ENCODE assay signal across 8 cellular contexts in the genomic region with DNA sequence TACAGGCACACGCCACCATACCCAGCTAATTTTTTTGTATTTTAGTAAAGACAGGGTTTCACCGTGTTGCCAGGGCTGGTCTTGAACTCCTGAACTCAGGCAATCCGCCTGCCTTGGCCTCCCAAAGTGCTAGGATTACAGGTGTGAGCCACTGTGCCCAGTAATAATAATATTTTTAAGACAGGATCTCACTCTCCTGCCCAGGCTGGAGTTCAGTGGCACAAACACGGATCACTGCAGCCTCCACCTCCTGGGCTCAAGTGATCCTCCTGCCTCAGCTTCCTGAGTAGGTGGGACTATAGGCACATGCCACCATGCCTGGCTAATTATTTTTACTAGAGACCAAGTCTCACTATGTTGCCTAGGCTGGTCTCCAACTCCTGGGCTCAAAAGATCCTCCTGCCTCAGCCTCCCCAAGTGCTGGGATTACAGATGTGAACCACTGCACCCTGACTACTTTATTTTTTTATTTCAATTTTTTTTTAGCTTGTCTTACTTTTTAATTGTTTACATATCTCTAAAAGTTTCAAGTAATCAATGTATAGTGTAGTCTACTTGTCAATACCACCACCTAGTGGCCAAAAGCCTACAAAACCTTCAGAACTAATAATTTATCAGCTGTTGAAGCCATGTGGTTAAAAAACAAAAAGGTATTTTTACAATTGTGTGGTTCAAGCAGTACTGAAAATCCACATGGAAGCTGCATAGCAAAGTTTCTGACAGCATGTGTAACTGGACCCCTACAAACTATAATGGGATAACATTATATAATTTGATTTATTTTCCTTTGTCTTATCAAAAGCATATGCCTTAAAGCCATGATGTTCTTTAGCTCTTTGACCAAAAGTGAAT. TPM values are rescaled to one million over a fixed set of nuclear protein-coding genes. Genes with fewer than 3 reads are reported as not detected.
A peak's percentile ranks its signal among the peaks of the same experiment; 100 is the strongest.
DNase-seq lines count a peak whose midpoint lies in the region; ATAC-seq and TF ChIP-seq lines count a peak whose summit lies in the region.

No MANE protein-coding gene starts in this region.

- H3K36me3 Mint-ChIP-seq in GM23338 (ENCODE audit: low read depth) (peaks cover 34% of the 10 kb centered on the region; the same call in 2 of the 3 replicates), activated B cell treated with CpG ODN at 0.5 μM for 24 hours (ENCODE audit: low read depth) (peaks cover 48% of the 10 kb centered on the region)

- no peak overlapping the region for H3K4me3 Mint-ChIP-seq in GM23338
- H3K4me3 Mint-ChIP-seq in activated B cell treated with CpG ODN at 0.5 μM for 24 hours = no peak overlapping the region

- H3K27ac ChIP-seq in GM23338 (ENCODE audit: low read depth) (no peak overlapping the region), trophoblast cell (ENCODE audit: low read depth, low read length) (no peak overlapping the region)

- H2AK5ac ChIP-seq in trophoblast cell (ENCODE audit: low read length) = no peak overlapping the region

- H3K27me3 Mint-ChIP-seq in GM23338 (ENCODE audit: insufficient read depth, low read depth, poor library complexity) (no peaks in the 10 kb centered on the region), activated B cell treated with CpG ODN at 0.5 μM for 24 hours (no peaks in the 10 kb centered on the region)

- H3K9me2 ChIP-seq in GM23338 (ENCODE audit: insufficient read depth) = no peaks in the 10 kb centered on the region

- POLR2A ChIA-PET in activated B cell treated with CpG ODN at 0.5 μM for 24 hours (lab: Charles Lee) = interaction anchor here (0.6 to 1.8 kb wide), 9 partner anchors 10 to 429 kb away, joined by 3 to 14 read pairs (median 4); partner anchors contain the start of genes ALG8, GAB2 and NARS2

- H3K4me2 ChIP-seq in GM23338 (no peak overlapping the region), trophoblast cell (ENCODE audit: low read length) (no peak overlapping the region)

- H3K4ac ChIP-seq in trophoblast cell (ENCODE audit: low read depth, low read length) = no peak overlapping the region

- no peaks in the 10 kb centered on the region; the same call in 1 of the 2 replicates for H4K20me1 ChIP-seq in GM23338 (replicated peaks; ENCODE audit: insufficient read depth)

- no CpG with 5 or more reads among the region's 4 CpGs for WGBS in trophoblast cell (ENCODE audit: extremely low coverage, insufficient coverage, insufficient read length)

- H3F3A ChIP-seq in GM23338 (replicated peaks; ENCODE audit: low read depth) = 0 out of 2 replicates have a peak, but pooled peaks cover 3% of the 10 kb centered on the region

- no peaks in the 10 kb centered on the region for H3K9me3 ChIP-seq in trophoblast cell (ENCODE audit: insufficient read depth, low read depth, low read length)

- H3K27me3 ChIP-seq in GM23338 (ENCODE audit: insufficient read depth) = no peaks in the 10 kb centered on the region
- H3K27me3 ChIP-seq in trophoblast cell (ENCODE audit: insufficient read depth, low read length) = no peaks in the 10 kb centered on the region

- H3K27ac Mint-ChIP-seq in GM23338 = no peak overlapping the region
- no peak overlapping the region for H3K27ac Mint-ChIP-seq in activated B cell treated with CpG ODN at 0.5 μM for 24 hours

- no peak overlapping the region for H3K18ac ChIP-seq in trophoblast cell (ENCODE audit: low read length)

- H3K4me3 ChIP-seq in GM23338 = no peak overlapping the region
- H3K4me3 ChIP-seq in foreskin fibroblast (ENCODE audit: low read depth in 1 of 2, low read length in 2 of 2) = no peak overlapping the region
- no peak overlapping the region for H3K4me3 ChIP-seq in trophoblast cell (ENCODE audit: low read depth, low read length)

- ATAC-seq in GM23338 = peak; percentile 57
- ATAC-seq in activated B cell treated with CpG ODN at 0.5 μM for 24 hours (ENCODE audit: low read depth) = peak; percentile 67
- ATAC-seq in GM18867 (IDR thresholded peaks at IDR 0.05; ENCODE audit: unreplicated experiment) = no peak

- peak; percentile 64 to 92 for TF ChIP-seq CTCF in GM23338 (conservative IDR thresholded peaks at IDR 0.05; ENCODE audit: low read depth in 2 of 2)
- TF ChIP-seq CTCF in activated B cell treated with CpG ODN at 0.5 μM for 24 hours (IDR thresholded peaks at IDR 0.05) = no peak
- peak; percentile 50 for TF ChIP-seq CTCF in foreskin fibroblast (IDR thresholded peaks at IDR 0.05; ENCODE audit: low read depth, low read length)

- H3K36me3 ChIP-seq in GM23338 (ENCODE audit: insufficient read depth) (peaks cover 40% of the 10 kb centered on the region), trophoblast cell (ENCODE audit: control insufficient read depth in 1 of 2, insufficient read depth in 2 of 2, low read length in 2 of 2) (peaks cover 1 to 2% of the 10 kb centered on the region in 2 experiments)

- H2AFZ ChIP-seq in GM23338 (no peak overlapping the region), trophoblast cell (ENCODE audit: insufficient read depth, low read length, poor library complexity) (no peak overlapping the region)

- H3K4me1 ChIP-seq in GM23338 (ENCODE audit: insufficient read depth) (peaks cover 18% of the 10 kb centered on the region), trophoblast cell (ENCODE audit: control insufficient read depth in 1 of 2, insufficient read depth in 2 of 2, low read length in 2 of 2) (peaks cover 8% of the 10 kb centered on the region in 2 experiments)

- H3K79me2 ChIP-seq in GM23338 (replicated peaks; ENCODE audit: insufficient read depth) (peaks cover 67% of the 10 kb centered on the region), trophoblast cell (ENCODE audit: control insufficient read depth, insufficient read depth, low read length, poor library complexity) (peaks cover 6% of the 10 kb centered on the region)

- no peak overlapping the region for H2BK5ac ChIP-seq in trophoblast cell (ENCODE audit: low read depth, low read length, poor library complexity)

- no peak overlapping the region for H4K12ac ChIP-seq in trophoblast cell (ENCODE audit: low read depth, low read length)

- intact Hi-C loops in activated B cell treated with CpG ODN at 0.5 μM for 24 hours (cut with micrococcal nuclease) = loop anchor here (1.0 to 5.0 kb wide), 7 partner anchors 97 to 787 kb away; partner anchors contain the start of genes GAB2, KCTD21 and USP35

- DNase-seq in NCI-H2081 (lab: John Stamatoyannopoulos, UW) (peak; percentile 66 to 70), NCI-H2081 treated with DMSO at 0.1 percent for 48 hours (lab: John Stamatoyannopoulos, UW) (no peak), GM23338 (ENCODE audit: low spot score) (peak; percentile 84), NCI-H2196 treated with DMSO at 0.1 percent for 48 hours (lab: John Stamatoyannopoulos, UW; ENCODE audit: unreplicated experiment) (peak; percentile 23), activated B cell treated with CpG ODN at 0.5 μM for 24 hours (no peak), foreskin fibroblast (peak; percentile 41 to 81), trophoblast cell (peak; percentile 52 to 91)

- H3K9me3 Mint-ChIP-seq in GM23338 = no peaks in the 10 kb centered on the region
- no peaks in the 10 kb centered on the region for H3K9me3 Mint-ChIP-seq in activated B cell treated with CpG ODN at 0.5 μM for 24 hours

- H3K9ac ChIP-seq in trophoblast cell (ENCODE audit: low read length) = no peak overlapping the region

- H4K8ac ChIP-seq in trophoblast cell (ENCODE audit: low read depth, low read length) = no peak overlapping the region

- peak overlapping the region; percentile 13 for H2BK12ac ChIP-seq in trophoblast cell (ENCODE audit: low read length)

- no peak overlapping the region for H2BK120ac ChIP-seq in trophoblast cell (ENCODE audit: insufficient read depth, low read length, poor library complexity)

- H3K14ac ChIP-seq in trophoblast cell (ENCODE audit: low read length) = no peak overlapping the region

- H3K4me1 Mint-ChIP-seq in GM23338 (peaks cover 20% of the 10 kb centered on the region), activated B cell treated with CpG ODN at 0.5 μM for 24 hours (peaks cover 37% of the 10 kb centered on the region)

- no peak overlapping the region for H3K23ac ChIP-seq in trophoblast cell (ENCODE audit: low read length)

- CTCF ChIA-PET in activated B cell treated with CpG ODN at 0.5 μM for 24 hours (lab: Charles Lee) = interaction anchor here (0.6 to 4.0 kb wide), 48 partner anchors 10 to 571 kb away, joined by 3 to 112 read pairs (median 4); partner anchors contain the start of genes ALG8, GAB2, INTS4 and KCTD21

- H4K91ac ChIP-seq in trophoblast cell (ENCODE audit: low read depth, low read length) = no peak overlapping the region

- peaks cover 8% of the 10 kb centered on the region for H3K79me1 ChIP-seq in trophoblast cell (ENCODE audit: low read length)

TF ChIP-seq in GM23338, 12 proteins besides CTCF, POLR2A, EP300 and RAD21 (continues in another document):
- TF ChIP-seq EZH2 (IDR thresholded peaks at IDR 0.05; ENCODE audit: low read depth, unreplicated experiment) (no peak), EZH2phosphoT487 (IDR thresholded peaks at IDR 0.05; ENCODE audit: unreplicated experiment) (no peak), CREB1 (CRISPR knock-in tag; IDR thresholded peaks at IDR 0.05; ENCODE audit: low read depth) (no peak)

RNA-seq across cellular contexts. Expression of gene NARS2, which starts 10.4 kb away (rescaled TPM):
- total RNA-seq in GM23338 (2014; rRNA removed; shearing (Covaris generic)) = 40.9 and 45.7 TPM in 2 replicates
- polyA plus RNA-seq in GM23338 (2016; fragmentation: Nextera tagmentation; extraction: Ambion mirVana) = 50.9 and 62.0 TPM in 2 replicates
- total RNA-seq in activated B cell treated with CpG ODN at 0.5 μM for 24 hours = 16.5 and 18.9 TPM in 2 replicates
- 19.8 and 20.8 TPM in 2 replicates for polyA plus RNA-seq in trophoblast cell (2013)

Comparison
In these comparisons a context has a peak if more than half of its experiments do, and no peak if none do; other contexts are left out.
1. DNase-seq: peak in NCI-H2081 (2 of 2), GM23338 (single experiment), NCI-H2196 treated with DMSO at 0.1 percent for 48 hours (single experiment), foreskin fibroblast (2 of 2) and trophoblast cell (2 of 2); none in NCI-H2081 treated with DMSO at 0.1 percent for 48 hours (single experiment) and activated B cell treated with CpG ODN at 0.5 μM for 24 hours (single experiment).